ENCODE assay signal across 2 cellular contexts in the genomic region with DNA sequence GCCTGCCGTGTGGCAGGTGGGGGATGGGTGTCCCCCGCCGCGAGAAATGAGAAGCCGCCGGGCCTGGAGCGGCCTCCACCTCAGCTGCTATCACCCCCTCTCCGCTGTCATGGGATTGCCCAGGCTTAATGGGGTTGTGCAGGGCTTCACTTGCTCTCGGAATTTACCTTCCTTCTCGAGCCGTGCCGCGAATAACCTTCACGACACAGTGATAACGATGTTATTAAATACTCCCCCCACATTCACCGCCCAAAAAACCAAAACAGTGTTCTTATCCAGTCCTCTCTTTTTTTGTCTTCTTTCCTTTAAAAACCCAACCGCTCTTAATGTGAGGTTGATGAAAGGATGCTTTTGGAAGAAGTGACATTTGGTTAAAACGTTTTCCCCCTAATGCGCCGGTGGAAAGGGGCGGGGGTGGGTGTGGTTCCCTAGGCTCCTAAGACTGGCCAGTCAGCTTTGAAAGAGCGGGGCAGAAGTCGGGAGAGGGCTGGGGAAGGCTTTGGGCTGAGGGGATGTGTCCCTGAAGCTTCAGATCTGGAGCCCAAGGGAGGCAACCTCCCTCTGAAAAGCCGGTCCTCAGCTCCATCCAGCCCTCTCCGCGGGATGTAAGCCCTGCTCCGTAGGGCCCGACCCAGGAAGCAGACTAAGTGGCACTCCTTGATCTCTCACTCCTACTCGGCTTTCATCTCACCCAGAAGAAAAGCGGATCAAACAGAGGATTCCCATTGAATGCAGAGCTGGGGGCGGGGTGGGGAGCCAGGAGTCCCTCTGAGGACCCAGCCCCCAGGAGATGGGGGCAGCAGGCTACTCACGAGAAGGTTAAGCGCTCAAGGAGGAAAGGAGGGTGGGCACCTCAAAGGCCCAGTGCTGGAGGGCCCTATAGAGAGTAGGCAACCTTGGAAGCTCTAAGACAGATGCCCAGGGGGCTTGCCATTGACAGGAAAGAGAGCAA.
TF ChIP-seq lines count a peak whose summit lies in the region.

No MANE protein-coding gene starts in this region.

TF ChIP-seq in GM23338, 12 proteins besides CTCF, POLR2A, EP300 and RAD21:
- TF ChIP-seq EZH2 (IDR thresholded peaks at IDR 0.05; ENCODE audit: low read depth, unreplicated experiment) (peak; percentile 94), EZH2phosphoT487 (IDR thresholded peaks at IDR 0.05; ENCODE audit: unreplicated experiment) (peak; percentile 64), STAT1 (IDR thresholded peaks at IDR 0.05; ENCODE audit: unreplicated experiment) (no peak)

TF ChIP-seq in endothelial cell of umbilical vein, 7 proteins besides CTCF, POLR2A, EP300 and RAD21:
- TF ChIP-seq POLR2AphosphoS5 (IDR thresholded peaks at IDR 0.05; ENCODE audit: insufficient read depth, low read depth, low read length) (no peak), FOS (IDR thresholded peaks at IDR 0.05; ENCODE audit: borderline replicate concordance, insufficient read depth, low read length) (no peak), MYC (IDR thresholded peaks at IDR 0.05; ENCODE audit: low read depth, low read length) (no peak), EZH2 (IDR thresholded peaks at IDR 0.05; ENCODE audit: borderline replicate concordance, low read depth, low read length, severe bottlenecking) (peak; percentile 96), GATA2 (IDR thresholded peaks at IDR 0.05; ENCODE audit: insufficient read depth, insufficient read length, low read depth, low read length) (no peak), JUN (IDR thresholded peaks at IDR 0.05; ENCODE audit: borderline replicate concordance, insufficient read depth, insufficient read length, low read depth) (no peak)
- TF ChIP-seq, protein P1, sequence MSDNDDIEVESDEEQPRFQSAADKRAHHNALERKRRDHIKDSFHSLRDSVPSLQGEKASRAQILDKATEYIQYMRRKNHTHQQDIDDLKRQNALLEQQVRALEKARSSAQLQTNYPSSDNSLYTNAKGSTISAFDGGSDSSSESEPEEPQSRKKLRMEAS (IDR thresholded peaks at IDR 0.05; ENCODE audit: insufficient read depth, insufficient read length): no peak
